Comparison of ENCODE assay signal across 8 cellular contexts in the genomic region with DNA sequence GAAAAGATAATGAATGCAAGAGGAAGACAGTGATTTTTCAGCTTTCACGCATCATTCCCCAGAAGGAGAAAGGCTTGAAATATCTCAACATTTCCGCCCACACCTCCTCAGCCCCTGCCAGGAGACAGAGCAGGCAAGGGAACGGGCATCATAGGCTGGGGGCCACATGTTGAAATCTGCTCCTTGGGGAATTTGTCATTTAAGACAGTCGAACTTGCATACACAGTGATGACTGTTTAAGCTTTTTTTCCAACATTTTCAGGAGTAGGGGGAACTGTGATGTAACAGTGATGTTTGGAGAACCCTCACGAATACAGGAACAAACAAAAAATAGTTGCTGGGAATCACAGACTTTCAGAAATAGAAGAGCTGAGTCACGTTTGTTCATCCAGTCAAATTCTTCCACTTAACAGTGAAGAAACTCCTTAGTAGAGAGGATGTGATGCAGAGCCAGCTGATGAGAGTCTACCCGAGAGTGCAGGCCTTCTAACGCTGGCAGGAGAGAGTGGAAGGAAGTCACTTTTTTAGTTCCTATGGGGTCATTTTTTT.
A peak's percentile ranks its signal among the peaks of the same experiment; 100 is the strongest.
DNase-seq lines count a peak whose midpoint lies in the region; ATAC-seq, FAIRE-seq and TF ChIP-seq lines count a peak whose summit lies in the region.

No MANE protein-coding gene starts in this region.

- no peaks in the 10 kb centered on the region for H3K9me3 ChIP-seq in esophagus squamous epithelium

- peak; percentile 82 for FAIRE-seq in RCC 7860 (lab: Jason Lieb, UNC)

- no peaks in the 10 kb centered on the region for H3K9me3 Mint-ChIP-seq in naive thymus-derived CD8-positive, alpha-beta T cell

- peaks cover 0 to 9% (median 0%) of the 10 kb centered on the region in 3 donors for H3K4me1 ChIP-seq in esophagus squamous epithelium

- ATAC-seq in omental fat pad (ENCODE audit: low FRiP score), result peak; percentile 95
- ATAC-seq in GM18867 (IDR thresholded peaks at IDR 0.05; ENCODE audit: unreplicated experiment), result no peak
- ATAC-seq in naive thymus-derived CD8-positive, alpha-beta T cell, result no peak

- TF ChIP-seq POLR2A in esophagus squamous epithelium (IDR thresholded peaks at IDR 0.05), result no peak

- H3K27me3 Mint-ChIP-seq in naive thymus-derived CD8-positive, alpha-beta T cell, result no peaks in the 10 kb centered on the region

- DNase-seq in AG20443 (ENCODE audit: low spot score) (peak; percentile 84), RCC 7860 (ENCODE audit: low spot score) (peak; percentile 87), esophagus squamous epithelium (lab: John Stamatoyannopoulos, UW) (no peak), omental fat pad (ENCODE audit: low spot score) (peak; percentile 46), NCI-H2171 treated with DMSO at 0.1 percent for 48 hours (lab: John Stamatoyannopoulos, UW) (no peak)
- DNase-seq in effector CD4-positive, alpha-beta T cell, result no peak
- no peak for DNase-seq in naive thymus-derived CD8-positive, alpha-beta T cell

- peaks cover 0 to 24% (median 0%) of the 10 kb centered on the region in 3 donors for H3K36me3 ChIP-seq in esophagus squamous epithelium

- peak overlapping the region in 3 of 4 donors; percentile 33 to 66 (median 50) for H3K27ac ChIP-seq in esophagus squamous epithelium

- no peaks in the 10 kb centered on the region for H3K27me3 ChIP-seq in esophagus squamous epithelium

- intact Hi-C loops in esophagus squamous epithelium (cut with DNase I), result no loop called here

- H3K4me3 Mint-ChIP-seq in naive thymus-derived CD8-positive, alpha-beta T cell, result no peak overlapping the region

- no peak overlapping the region for H3K27ac Mint-ChIP-seq in naive thymus-derived CD8-positive, alpha-beta T cell

- POLR2A ChIA-PET in naive thymus-derived CD8-positive, alpha-beta T cell (lab: Charles Lee), result no interaction called here

- peaks cover 5 to 12% (median 9%) of the 10 kb centered on the region in 3 donors for H3K36me3 Mint-ChIP-seq in naive thymus-derived CD8-positive, alpha-beta T cell

- WGBS in esophagus squamous epithelium, 2 donors, result 46 to 56% methylated on average over 8 of the region's 8 CpGs

- TF ChIP-seq CTCF in esophagus squamous epithelium (IDR thresholded peaks at IDR 0.05) (no peak), omental fat pad (IDR thresholded peaks at IDR 0.05) (no peak)

- no peak overlapping the region for H3K4me3 ChIP-seq in esophagus squamous epithelium

- no peaks in the 10 kb centered on the region for H3K4me1 Mint-ChIP-seq in naive thymus-derived CD8-positive, alpha-beta T cell

Comparison
In these comparisons a context has a peak if more than half of its experiments do, and no peak if none do; other contexts are left out.
1. DNase-seq: peak in AG20443 (single experiment), RCC 7860 (single experiment) and omental fat pad (single experiment); none in esophagus squamous epithelium (single experiment), NCI-H2171 treated with DMSO at 0.1 percent for 48 hours (single experiment), effector CD4-positive, alpha-beta T cell (single experiment) and naive thymus-derived CD8-positive, alpha-beta T cell (0 of 10).